ENCODE assay signal across 1 cellular context in the genomic region with DNA sequence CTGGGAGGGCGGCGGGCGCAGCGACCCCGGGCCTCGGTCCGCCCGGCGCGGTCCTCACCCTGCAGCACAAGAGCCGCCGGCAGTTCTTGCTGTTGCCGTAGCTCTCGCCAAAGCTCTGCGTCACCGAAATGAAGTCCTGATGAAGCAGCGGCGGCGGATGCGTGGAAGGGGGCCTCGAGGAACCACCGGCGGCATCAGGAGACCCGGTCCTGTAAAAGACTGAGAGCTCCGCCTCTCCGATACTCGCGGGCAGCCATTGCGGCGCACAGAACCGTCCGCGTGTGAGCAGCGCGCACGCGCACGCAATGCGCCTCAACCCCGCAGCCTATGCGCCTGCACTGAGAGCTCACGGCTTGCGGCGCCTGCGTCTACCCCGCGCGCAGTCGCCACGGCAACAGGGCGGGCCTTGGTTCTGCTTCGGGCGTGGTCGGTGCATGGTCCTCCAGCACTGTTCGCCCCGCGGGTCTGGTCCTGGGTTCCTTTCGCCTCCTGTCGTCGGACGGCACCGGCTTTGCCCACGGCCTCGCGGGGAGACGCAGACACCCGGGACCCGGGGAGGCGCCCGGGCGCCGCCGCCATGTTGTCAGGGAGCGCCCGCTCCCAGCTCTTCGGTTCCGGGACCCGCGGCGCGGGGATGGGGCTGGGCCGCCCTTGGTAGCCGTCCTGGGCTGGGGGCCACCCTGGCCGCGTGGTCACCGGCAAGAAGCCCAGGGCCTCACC.
TF ChIP-seq lines count a peak whose summit lies in the region.

No MANE protein-coding gene starts in this region.

TF ChIP-seq in HepG2, 621 proteins besides CTCF, POLR2A, EP300 and RAD21 (continued from another document):
- TF ChIP-seq IKZF5 (CRISPR knock-in tag; IDR thresholded peaks at IDR 0.05) (no peak; the same call in none of the 2 replicates), HNRNPLL (IDR thresholded peaks at IDR 0.05; ENCODE audit: low read depth, low read length, poor library complexity, severe bottlenecking) (peak; percentile 100), ATF3 (CRISPR knock-in tag; IDR thresholded peaks at IDR 0.05) (no peak), ZNF101 (CRISPR knock-in tag; IDR thresholded peaks at IDR 0.05; ENCODE audit: borderline replicate concordance, low read depth) (no peak), ZNF33A (CRISPR knock-in tag; IDR thresholded peaks at IDR 0.05; ENCODE audit: borderline replicate concordance) (no peak), ZNF280D (CRISPR knock-in tag; IDR thresholded peaks at IDR 0.05) (peak; percentile 75), ZBTB1 (CRISPR knock-in tag; IDR thresholded peaks at IDR 0.05; ENCODE audit: borderline replicate concordance) (0 out of 2 replicates have a peak, but pooled peaks have one; percentile 17), RFXAP (CRISPR knock-in tag; IDR thresholded peaks at IDR 0.05; ENCODE audit: borderline replicate concordance) (peak; percentile 64; the same call in 1 of the 2 replicates), RFX3 (CRISPR knock-in tag; IDR thresholded peaks at IDR 0.05) (peak; percentile 97), ZNF773 (CRISPR knock-in tag; IDR thresholded peaks at IDR 0.05; ENCODE audit: borderline replicate concordance) (no peak; the same call in 1 of the 2 replicates), TOPORS (CRISPR knock-in tag; IDR thresholded peaks at IDR 0.05) (0 out of 2 replicates have a peak, but pooled peaks have one; percentile 28), ADNP (CRISPR knock-in tag; IDR thresholded peaks at IDR 0.05) (no peak), ZKSCAN8 (CRISPR knock-in tag; IDR thresholded peaks at IDR 0.05; ENCODE audit: borderline replicate concordance) (peak; percentile 20; the same call in 1 of the 2 replicates), ZMYM4 (CRISPR knock-in tag; IDR thresholded peaks at IDR 0.05) (no peak; the same call in none of the 2 replicates), EED (CRISPR knock-in tag; IDR thresholded peaks at IDR 0.05) (no peak), NFYC (CRISPR knock-in tag; IDR thresholded peaks at IDR 0.05) (peak; percentile 43), JUN (CRISPR knock-in tag; IDR thresholded peaks at IDR 0.05) (no peak), KDM4B (CRISPR knock-in tag; IDR thresholded peaks at IDR 0.05) (no peak), RBM22 (optimal IDR thresholded peaks at IDR 0.05; ENCODE audit: low read length) (peak; percentile 91), ZNF484 (CRISPR knock-in tag; IDR thresholded peaks at IDR 0.05; ENCODE audit: borderline replicate concordance, low read depth) (no peak), SOX5 (CRISPR knock-in tag; IDR thresholded peaks at IDR 0.05; ENCODE audit: borderline replicate concordance) (no peak), ZNF841 (CRISPR knock-in tag; IDR thresholded peaks at IDR 0.05; ENCODE audit: borderline replicate concordance) (no peak), SATB2 (CRISPR knock-in tag; IDR thresholded peaks at IDR 0.05) (no peak), KLF6 (CRISPR knock-in tag; IDR thresholded peaks at IDR 0.05) (no peak), CHCHD3 (CRISPR knock-in tag; IDR thresholded peaks at IDR 0.05) (0 out of 2 replicates have a peak, but pooled peaks have one; percentile 47), YEATS4 (CRISPR knock-in tag; IDR thresholded peaks at IDR 0.05; ENCODE audit: borderline replicate concordance) (peak; percentile 37), SMARCC2 (IDR thresholded peaks at IDR 0.05) (no peak), ZC3H4 (CRISPR knock-in tag; IDR thresholded peaks at IDR 0.05; ENCODE audit: borderline replicate concordance) (no peak), THRA (CRISPR knock-in tag; IDR thresholded peaks at IDR 0.05; ENCODE audit: borderline replicate concordance) (peak; percentile 38), ZNF256 (CRISPR knock-in tag; conservative IDR thresholded peaks at IDR 0.05) (peak; percentile 32; the same call in 1 of the 2 replicates), KDM6A (CRISPR knock-in tag; IDR thresholded peaks at IDR 0.05; ENCODE audit: low read depth) (no peak), PITX1 (CRISPR knock-in tag; IDR thresholded peaks at IDR 0.05) (peak; percentile 76), XRCC5 (optimal IDR thresholded peaks at IDR 0.05; ENCODE audit: low read length) (peak; percentile 46), ZNF296 (CRISPR knock-in tag; conservative IDR thresholded peaks at IDR 0.05) (no peak), ZNF3 (CRISPR knock-in tag; IDR thresholded peaks at IDR 0.05) (0 out of 2 replicates have a peak, but pooled peaks have one; percentile 45), TRIM24 (CRISPR knock-in tag; IDR thresholded peaks at IDR 0.05) (no peak), ZFY (CRISPR knock-in tag; IDR thresholded peaks at IDR 0.05) (peak; percentile 58; the same call in 1 of the 2 replicates), PPARG (CRISPR knock-in tag; conservative IDR thresholded peaks at IDR 0.05) (no peak), HNRNPH1 (optimal IDR thresholded peaks at IDR 0.05; ENCODE audit: low read depth, low read length) (no peak), SETDB1 (CRISPR knock-in tag; IDR thresholded peaks at IDR 0.05; ENCODE audit: borderline replicate concordance) (no peak), ZBTB42 (CRISPR knock-in tag; IDR thresholded peaks at IDR 0.05) (no peak), ZMYM2 (CRISPR knock-in tag; IDR thresholded peaks at IDR 0.05) (no peak), ZNF367 (CRISPR knock-in tag; IDR thresholded peaks at IDR 0.05; ENCODE audit: borderline replicate concordance) (no peak; the same call in 1 of the 2 replicates), ZBTB38 (CRISPR knock-in tag; IDR thresholded peaks at IDR 0.05) (no peak), CBX5 (CRISPR knock-in tag; IDR thresholded peaks at IDR 0.05; ENCODE audit: borderline replicate concordance) (no peak; the same call in 1 of the 2 replicates)
- TF ChIP-seq, protein P1, sequence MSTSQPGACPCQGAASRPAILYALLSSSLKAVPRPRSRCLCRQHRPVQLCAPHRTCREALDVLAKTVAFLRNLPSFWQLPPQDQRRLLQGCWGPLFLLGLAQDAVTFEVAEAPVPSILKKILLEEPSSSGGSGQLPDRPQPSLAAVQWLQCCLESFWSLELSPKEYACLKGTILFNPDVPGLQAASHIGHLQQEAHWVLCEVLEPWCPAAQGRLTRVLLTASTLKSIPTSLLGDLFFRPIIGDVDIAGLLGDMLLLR (CRISPR knock-in tag; IDR thresholded peaks at IDR 0.05), result peak; percentile 18; the same call in 1 of the 2 replicates
- TF ChIP-seq, protein P2, sequence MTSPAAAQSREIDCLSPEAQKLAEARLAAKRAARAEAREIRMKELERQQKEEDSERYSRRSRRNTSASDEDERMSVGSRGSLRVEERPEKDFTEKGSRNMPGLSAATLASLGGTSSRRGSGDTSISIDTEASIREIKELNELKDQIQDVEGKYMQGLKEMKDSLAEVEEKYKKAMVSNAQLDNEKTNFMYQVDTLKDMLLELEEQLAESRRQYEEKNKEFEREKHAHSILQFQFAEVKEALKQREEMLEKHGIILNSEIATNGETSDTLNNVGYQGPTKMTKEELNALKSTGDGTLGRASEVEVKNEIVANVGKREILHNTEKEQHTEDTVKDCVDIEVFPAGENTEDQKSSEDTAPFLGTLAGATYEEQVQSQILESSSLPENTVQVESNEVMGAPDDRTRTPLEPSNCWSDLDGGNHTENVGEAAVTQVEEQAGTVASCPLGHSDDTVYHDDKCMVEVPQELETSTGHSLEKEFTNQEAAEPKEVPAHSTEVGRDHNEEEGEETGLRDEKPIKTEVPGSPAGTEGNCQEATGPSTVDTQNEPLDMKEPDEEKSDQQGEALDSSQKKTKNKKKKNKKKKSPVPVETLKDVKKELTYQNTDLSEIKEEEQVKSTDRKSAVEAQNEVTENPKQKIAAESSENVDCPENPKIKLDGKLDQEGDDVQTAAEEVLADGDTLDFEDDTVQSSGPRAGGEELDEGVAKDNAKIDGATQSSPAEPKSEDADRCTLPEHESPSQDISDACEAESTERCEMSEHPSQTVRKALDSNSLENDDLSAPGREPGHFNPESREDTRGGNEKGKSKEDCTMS (CRISPR knock-in tag; conservative IDR thresholded peaks at IDR 0.05), result no peak
- TF ChIP-seq, protein P3, sequence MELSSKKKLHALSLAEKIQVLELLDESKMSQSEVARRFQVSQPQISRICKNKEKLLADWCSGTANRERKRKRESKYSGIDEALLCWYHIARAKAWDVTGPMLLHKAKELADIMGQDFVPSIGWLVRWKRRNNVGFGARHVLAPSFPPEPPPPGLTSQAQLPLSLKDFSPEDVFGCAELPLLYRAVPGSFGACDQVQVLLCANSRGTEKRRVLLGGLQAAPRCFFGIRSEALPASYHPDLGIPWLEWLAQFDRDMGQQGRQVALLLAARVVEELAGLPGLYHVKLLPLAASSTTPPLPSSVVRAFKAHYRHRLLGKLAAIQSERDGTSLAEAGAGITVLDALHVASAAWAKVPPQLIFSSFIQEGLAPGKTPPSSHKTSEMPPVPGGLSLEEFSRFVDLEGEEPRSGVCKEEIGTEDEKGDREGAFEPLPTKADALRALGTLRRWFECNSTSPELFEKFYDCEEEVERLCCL (CRISPR knock-in tag; IDR thresholded peaks at IDR 0.05; ENCODE audit: borderline replicate concordance), result no peak
- TF ChIP-seq, protein P4, sequence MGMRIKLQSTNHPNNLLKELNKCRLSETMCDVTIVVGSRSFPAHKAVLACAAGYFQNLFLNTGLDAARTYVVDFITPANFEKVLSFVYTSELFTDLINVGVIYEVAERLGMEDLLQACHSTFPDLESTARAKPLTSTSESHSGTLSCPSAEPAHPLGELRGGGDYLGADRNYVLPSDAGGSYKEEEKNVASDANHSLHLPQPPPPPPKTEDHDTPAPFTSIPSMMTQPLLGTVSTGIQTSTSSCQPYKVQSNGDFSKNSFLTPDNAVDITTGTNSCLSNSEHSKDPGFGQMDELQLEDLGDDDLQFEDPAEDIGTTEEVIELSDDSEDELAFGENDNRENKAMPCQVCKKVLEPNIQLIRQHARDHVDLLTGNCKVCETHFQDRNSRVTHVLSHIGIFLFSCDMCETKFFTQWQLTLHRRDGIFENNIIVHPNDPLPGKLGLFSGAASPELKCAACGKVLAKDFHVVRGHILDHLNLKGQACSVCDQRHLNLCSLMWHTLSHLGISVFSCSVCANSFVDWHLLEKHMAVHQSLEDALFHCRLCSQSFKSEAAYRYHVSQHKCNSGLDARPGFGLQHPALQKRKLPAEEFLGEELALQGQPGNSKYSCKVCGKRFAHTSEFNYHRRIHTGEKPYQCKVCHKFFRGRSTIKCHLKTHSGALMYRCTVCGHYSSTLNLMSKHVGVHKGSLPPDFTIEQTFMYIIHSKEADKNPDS (CRISPR knock-in tag; IDR thresholded peaks at IDR 0.05), result no peak
